ENCODE assay signal across 8 cellular contexts in the genomic region with DNA sequence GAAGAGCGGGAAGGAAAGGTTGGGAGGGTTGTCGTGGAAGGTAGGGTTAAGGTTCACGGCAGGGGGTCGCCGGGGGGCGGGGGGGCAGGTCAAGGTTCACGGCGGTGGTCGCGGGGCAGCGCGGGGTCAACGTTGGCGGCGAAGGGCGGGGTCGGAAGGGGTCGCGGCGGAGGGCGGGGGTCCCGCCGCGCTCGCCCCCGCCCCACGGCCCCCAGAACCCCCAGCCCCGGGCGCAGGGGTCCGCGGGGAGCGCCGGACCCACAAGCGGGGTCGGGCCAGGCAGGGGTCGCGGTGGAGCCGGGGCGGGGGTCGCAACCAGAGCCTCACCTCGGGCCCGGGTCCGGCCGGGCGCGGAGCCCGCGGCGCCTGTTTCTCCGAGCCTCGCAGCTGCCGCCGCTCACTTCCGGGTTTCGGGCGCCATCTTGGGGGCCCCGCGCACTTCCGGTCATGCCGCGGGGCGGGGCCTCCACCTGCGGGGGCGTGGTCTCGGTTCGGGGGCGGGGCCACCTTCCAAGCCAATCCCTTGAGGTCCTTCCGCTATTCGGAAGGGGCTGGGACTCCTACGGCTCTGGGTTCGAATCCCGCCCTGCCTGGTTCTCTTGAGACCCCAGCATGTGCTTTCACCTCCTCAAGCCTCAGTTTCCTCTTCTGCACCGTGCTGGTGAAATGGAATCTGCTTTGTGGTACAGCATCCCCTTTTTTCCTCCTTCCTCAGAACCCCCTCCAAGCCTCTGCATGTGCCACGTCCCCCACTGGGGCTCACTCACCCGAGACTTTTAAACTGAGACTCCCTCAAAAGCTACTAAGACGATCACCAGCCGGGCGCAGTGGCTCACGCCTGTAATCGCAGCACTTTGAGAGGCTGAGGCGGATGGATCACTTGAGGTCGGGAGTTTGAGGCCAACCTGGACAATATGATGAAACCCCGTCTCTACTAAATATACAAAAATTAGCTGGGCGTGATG. TPM values are rescaled to one million over a fixed set of nuclear protein-coding genes. Genes with fewer than 3 reads are reported as not detected.
DNase-seq lines count a peak whose midpoint lies in the region; ATAC-seq, FAIRE-seq and TF ChIP-seq lines count a peak whose summit lies in the region.

A gene with protein sequence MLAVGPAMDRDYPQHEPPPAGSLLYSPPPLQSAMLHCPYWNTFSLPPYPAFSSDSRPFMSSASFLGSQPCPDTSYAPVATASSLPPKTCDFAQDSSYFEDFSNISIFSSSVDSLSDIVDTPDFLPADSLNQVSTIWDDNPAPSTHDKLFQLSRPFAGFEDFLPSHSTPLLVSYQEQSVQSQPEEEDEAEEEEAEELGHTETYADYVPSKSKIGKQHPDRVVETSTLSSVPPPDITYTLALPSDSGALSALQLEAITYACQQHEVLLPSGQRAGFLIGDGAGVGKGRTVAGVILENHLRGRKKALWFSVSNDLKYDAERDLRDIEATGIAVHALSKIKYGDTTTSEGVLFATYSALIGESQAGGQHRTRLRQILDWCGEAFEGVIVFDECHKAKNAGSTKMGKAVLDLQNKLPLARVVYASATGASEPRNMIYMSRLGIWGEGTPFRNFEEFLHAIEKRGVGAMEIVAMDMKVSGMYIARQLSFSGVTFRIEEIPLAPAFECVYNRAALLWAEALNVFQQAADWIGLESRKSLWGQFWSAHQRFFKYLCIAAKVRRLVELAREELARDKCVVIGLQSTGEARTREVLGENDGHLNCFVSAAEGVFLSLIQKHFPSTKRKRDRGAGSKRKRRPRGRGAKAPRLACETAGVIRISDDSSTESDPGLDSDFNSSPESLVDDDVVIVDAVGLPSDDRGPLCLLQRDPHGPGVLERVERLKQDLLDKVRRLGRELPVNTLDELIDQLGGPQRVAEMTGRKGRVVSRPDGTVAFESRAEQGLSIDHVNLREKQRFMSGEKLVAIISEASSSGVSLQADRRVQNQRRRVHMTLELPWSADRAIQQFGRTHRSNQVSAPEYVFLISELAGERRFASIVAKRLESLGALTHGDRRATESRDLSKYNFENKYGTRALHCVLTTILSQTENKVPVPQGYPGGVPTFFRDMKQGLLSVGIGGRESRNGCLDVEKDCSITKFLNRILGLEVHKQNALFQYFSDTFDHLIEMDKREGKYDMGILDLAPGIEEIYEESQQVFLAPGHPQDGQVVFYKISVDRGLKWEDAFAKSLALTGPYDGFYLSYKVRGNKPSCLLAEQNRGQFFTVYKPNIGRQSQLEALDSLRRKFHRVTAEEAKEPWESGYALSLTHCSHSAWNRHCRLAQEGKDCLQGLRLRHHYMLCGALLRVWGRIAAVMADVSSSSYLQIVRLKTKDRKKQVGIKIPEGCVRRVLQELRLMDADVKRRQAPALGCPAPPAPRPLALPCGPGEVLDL (N-terminal part only) (minus strand): TSS at position 424 of the 965 bp plus-strand sequence. CDS start 19,992 bp downstream, outside the sequence.

- TF ChIP-seq EP300 in HepG2 (IDR thresholded peaks at IDR 0.05; ENCODE audit: low read depth in 2 of 2, low read length in 2 of 2) (no peak), HepG2 (CRISPR knock-in tag; IDR thresholded peaks at IDR 0.05; ENCODE audit: borderline replicate concordance) (no peak)

- TF ChIP-seq RAD21 in HepG2 (CRISPR knock-in tag; IDR thresholded peaks at IDR 0.05), result no peak

- POLR2A ChIA-PET in HepG2 (lab: Yijun Ruan, JAX), result interaction anchor here (1.1 kb wide), 1 partner anchor 69 kb away, joined by 3 read pairs; no protein-coding TSS in a partner anchor

- CTCF ChIA-PET in HepG2 (lab: Yijun Ruan, JAX; ENCODE audit: low intra/inter-chr PET ratio, low total read pairs), result no interaction called here

- ATAC-seq in HG03196 (IDR thresholded peaks at IDR 0.05; ENCODE audit: unreplicated experiment), result peak; percentile 47
- peak; percentile 31 for ATAC-seq in HepG2
- no peak for ATAC-seq in HG03457 (IDR thresholded peaks at IDR 0.05; ENCODE audit: unreplicated experiment)

- DNase-seq in NCI-H524 treated with DMSO at 0.1 percent for 48 hours (lab: John Stamatoyannopoulos, UW), result peak; percentile 30
- peak; percentile 88 to 90 for DNase-seq in activated CD4-positive, alpha-beta T cell treated with anti-CD3 and anti-CD28 coated beads, Interleukin-2, amount 50 U/mL, for 4 hours
- DNase-seq in HepG2 (ENCODE audit: low spot score), result peak; percentile 69
- peak; percentile 98 to 99 for DNase-seq in stimulated activated CD4-positive, alpha-beta T cell treated with anti-CD3 and anti-CD28 coated beads, Interleukin-2, amount 100 ng/mL, for 48 hours

- H4K20me1 ChIP-seq in HepG2 (ENCODE audit: insufficient read depth, low read length), result no peaks in the 10 kb centered on the region; the same call in 1 of the 2 replicates

- H3K9me3 Mint-ChIP-seq in dendritic cell treated with granulocyte-macrophage colony-stimulating factor and Interleukin-4, amounts not matched to agents 40 ng/mL and 50 ng/mL, for 4 days, result no peaks in the 10 kb centered on the region

- no peaks in the 10 kb centered on the region for H3K9me3 ChIP-seq in HepG2 (ENCODE audit: low read length)

- no peaks in the 10 kb centered on the region for H3K27me3 ChIP-seq in HepG2 (ENCODE audit: control insufficient read depth in 1 of 2, insufficient read depth in 2 of 2, low read length in 2 of 2)

- no peaks in the 10 kb centered on the region for H3K36me3 ChIP-seq in HepG2 (replicated peaks in 1 of 2; ENCODE audit: control insufficient read depth in 1 of 2, insufficient read depth in 2 of 2, low read length in 2 of 2)

- H3K4me2 ChIP-seq in HepG2 (ENCODE audit: low read depth, low read length), result peak within 1 kb of the TSS; percentile 68

- H2AFZ ChIP-seq in HepG2 (ENCODE audit: low read length), result no peak within 1 kb of the TSS

- FAIRE-seq in HepG2 (lab: Jason Lieb, UNC), result peak; percentile 44

- peaks cover 57% of the 10 kb centered on the region for H3K4me1 ChIP-seq in HepG2 (ENCODE audit: insufficient read depth, low read length)

- peaks cover 40% of the 10 kb centered on the region for H3K79me2 ChIP-seq in HepG2 (ENCODE audit: insufficient read depth, low read length)

- intact Hi-C loops in dendritic cell treated with granulocyte-macrophage colony-stimulating factor and Interleukin-4, amounts not matched to agents 40 ng/mL and 50 ng/mL, for 4 days (cut with micrococcal nuclease), result loop anchor here (5.0 kb wide), 1 partner anchor 42 kb away; no protein-coding TSS in a partner anchor
- intact Hi-C loops in HepG2 (cut with micrococcal nuclease; ENCODE audit: unreplicated experiment), result no loop called here

- H3K27me3 Mint-ChIP-seq in dendritic cell treated with granulocyte-macrophage colony-stimulating factor and Interleukin-4, amounts not matched to agents 40 ng/mL and 50 ng/mL, for 4 days, result no peaks in the 10 kb centered on the region

- H3K9ac ChIP-seq in HepG2 (ENCODE audit: insufficient read depth, low read depth, low read length), result peak within 1 kb of the TSS; percentile 83

- H3K4me1 Mint-ChIP-seq in dendritic cell treated with granulocyte-macrophage colony-stimulating factor and Interleukin-4, amounts not matched to agents 40 ng/mL and 50 ng/mL, for 4 days (ENCODE audit: low read depth), result peaks cover 72% of the 10 kb centered on the region

- peak within 1 kb of the TSS; percentile 75 for H3K27ac ChIP-seq in HepG2 (ENCODE audit: extremely low read length, insufficient read depth, low read length)

- BruUV-seq in HepG2 (replicated peaks; lab: Mats Ljungman, UMichigan), result no TSS peak

- H3K4me3 Mint-ChIP-seq in dendritic cell treated with granulocyte-macrophage colony-stimulating factor and Interleukin-4, amounts not matched to agents 40 ng/mL and 50 ng/mL, for 4 days, result peak within 1 kb of the TSS; percentile 98

- WGBS in HepG2 (ENCODE audit: low lambda C conversion rate), result 46% methylated on average over 25 of the region's 84 CpGs

- H3K27ac Mint-ChIP-seq in dendritic cell treated with granulocyte-macrophage colony-stimulating factor and Interleukin-4, amounts not matched to agents 40 ng/mL and 50 ng/mL, for 4 days, result peak within 1 kb of the TSS; percentile 99

- in situ Hi-C loops in HepG2 (cut with HindIII; ENCODE audit: extremely low pct_ligation_motif_present, low pct_unique_long_range_greater_than_20kb), result no loop called here

- H3K36me3 Mint-ChIP-seq in dendritic cell treated with granulocyte-macrophage colony-stimulating factor and Interleukin-4, amounts not matched to agents 40 ng/mL and 50 ng/mL, for 4 days (ENCODE audit: low read depth), result peaks cover 47% of the 10 kb centered on the region

- peak within 1 kb of the TSS; percentile 83 for H3K4me3 ChIP-seq in GM12875 (ENCODE audit: low read depth, low read length)
- peak within 1 kb of the TSS; percentile 81 to 94 (median 89) for H3K4me3 ChIP-seq in HepG2 (replicated peaks in 1 of 3; ENCODE audit: insufficient read depth in 1 of 3, low read depth in 2 of 3, low read length in 3 of 3)

- TF ChIP-seq POLR2A in HepG2 (IDR thresholded peaks at IDR 0.05; ENCODE audit: insufficient read depth in 1 of 2, low read depth in 2 of 2, low read length in 2 of 2), result peak; percentile 74 to 78

- no peak for TF ChIP-seq CTCF in GM12875 (IDR thresholded peaks at IDR 0.05; ENCODE audit: borderline replicate concordance, insufficient read depth, low read depth, low read length)
- TF ChIP-seq CTCF in HepG2 (CRISPR knock-in tag; IDR thresholded peaks at IDR 0.05), result 0 out of 2 replicates have a peak, but pooled peaks have one; percentile 16

RNA-seq across cellular contexts. Expression of the gene that starts here (rescaled TPM):
- 5.8 and 10.4 TPM in 2 replicates for total RNA-seq in HepG2 (2016; rRNA removed; fragmentation: Illumina TruSeq; extraction: Trizol)
- total RNA-seq in HepG2 (2016; cell fraction: cytosol; rRNA removed; fragmentation: Illumina TruSeq; extraction: Trizol; ENCODE audit: low read depth), result 3.3 and 3.8 TPM in 2 replicates
- total RNA-seq in HepG2 (2016; cell fraction: insoluble cytoplasmic fraction; rRNA removed; fragmentation: Illumina TruSeq; extraction: Trizol), result 6.5 and 12.4 TPM in 2 replicates
- 7.7 and 8.1 TPM in 2 replicates for total RNA-seq in HepG2 (2016; cell fraction: membrane; rRNA removed; fragmentation: Illumina TruSeq; extraction: Trizol)
- total RNA-seq in HepG2 (2016; cell fraction: nucleus; rRNA removed; fragmentation: Illumina TruSeq; extraction: Trizol), result 10.4 and 12.1 TPM in 2 replicates
- polyA plus RNA-seq in HepG2 (2011; rRNA removed), result 8.6 and 10.8 TPM in 2 replicates
- 4.1 and 8.0 TPM in 2 replicates for polyA plus RNA-seq in HepG2 (2011; cell fraction: cytosol; rRNA removed)
- 53.6 and 82.3 TPM in 2 replicates for polyA plus RNA-seq in HepG2 (2011; cell fraction: nucleus; rRNA removed)
- polyA plus RNA-seq in HepG2 (2012), result 10.8 and 11.3 TPM in 2 replicates
- 1.0 and 1.1 TPM in 2 replicates for polyA plus RNA-seq in HepG2 (2016; cell fraction: cytosol; fragmentation: Illumina TruSeq; extraction: Trizol; ENCODE audit: low read depth)
- polyA plus RNA-seq in HepG2 (2016; cell fraction: insoluble cytoplasmic fraction; fragmentation: Illumina TruSeq; extraction: Trizol; ENCODE audit: low read depth), result 6.7 and 7.7 TPM in 2 replicates
- polyA plus RNA-seq in HepG2 (2016; cell fraction: membrane; fragmentation: Illumina TruSeq; extraction: Trizol; ENCODE audit: low read depth), result 2.8 and 3.4 TPM in 2 replicates
- polyA plus RNA-seq in HepG2 (2016; cell fraction: nucleus; fragmentation: Illumina TruSeq; extraction: Trizol; ENCODE audit: insufficient read depth, low read depth), result 33.1 and 36.3 TPM in 2 replicates
- polyA minus RNA-seq in HepG2 (2011; rRNA and poly(A)+ RNA removed; ENCODE audit: low replicate concordance), result 21.5 and 30.2 TPM in 2 replicates
- 9.8 and 12.0 TPM in 2 replicates for polyA minus RNA-seq in HepG2 (2011; cell fraction: cytosol; rRNA and poly(A)+ RNA removed)
- 13.0 and 13.4 TPM in 2 replicates for polyA minus RNA-seq in HepG2 (2011; cell fraction: nucleus; rRNA and poly(A)+ RNA removed)

Comparison
In these comparisons a context has a peak if more than half of its experiments do, and no peak if none do; other contexts are left out.
1. DNase-seq: peak in every context shown above with its lines; median percentile 98 in stimulated activated CD4-positive, alpha-beta T cell treated with anti-CD3 and anti-CD28 coated beads, Interleukin-2, amount 100 ng/mL, for 48 hours; 89 in activated CD4-positive, alpha-beta T cell treated with anti-CD3 and anti-CD28 coated beads, Interleukin-2, amount 50 U/mL, for 4 hours; 69 in HepG2; 30 in NCI-H524 treated with DMSO at 0.1 percent for 48 hours.